8 cellular contexts compared by ENCODE assay signal in the genomic region with DNA sequence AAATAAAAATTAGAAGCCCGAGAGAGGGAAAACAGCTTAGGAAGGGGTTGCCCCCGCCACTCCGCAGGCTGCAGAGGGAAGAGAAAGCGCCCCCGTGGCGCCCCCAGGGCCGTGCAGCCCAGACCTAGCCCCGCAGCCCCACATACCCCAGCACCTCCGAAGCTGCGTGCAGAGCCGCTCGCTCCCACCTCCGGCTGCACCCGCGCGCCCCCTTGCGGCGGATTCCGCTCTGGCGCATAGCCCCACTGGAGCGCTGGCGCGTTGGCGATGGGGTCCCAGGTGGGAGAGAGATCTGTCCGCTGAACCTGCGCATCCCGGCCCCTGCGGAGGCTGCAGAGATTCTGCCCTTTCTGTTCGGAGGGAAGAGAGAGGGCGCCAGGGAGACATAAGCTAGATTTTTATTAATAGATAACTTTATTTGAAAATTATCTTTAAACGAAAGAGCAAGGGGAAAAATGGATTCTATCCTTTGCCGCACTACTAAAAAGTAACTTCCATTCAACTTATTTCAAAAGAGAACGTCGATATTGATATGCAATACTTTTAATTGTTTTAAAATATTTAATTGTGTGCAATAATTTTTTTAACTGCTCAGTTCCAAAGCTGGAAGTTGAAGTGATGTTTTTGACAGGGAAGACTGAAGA. TPM values are rescaled to one million over a fixed set of nuclear protein-coding genes. Genes with fewer than 3 reads are reported as not detected.
DNase-seq lines count a peak whose midpoint lies in the region; ATAC-seq and TF ChIP-seq lines count a peak whose summit lies in the region.

No MANE protein-coding gene starts in this region.

- H3K36me3 ChIP-seq in endodermal cell (ENCODE audit: control insufficient read depth, insufficient read depth, low read length) (no peaks in the 10 kb centered on the region), mucosa of rectum (ENCODE audit: control insufficient read depth in 2 of 2, insufficient read depth in 2 of 2, low read length in 2 of 2) (no peaks in the 10 kb centered on the region)

- no peaks in the 10 kb centered on the region for H3K9me3 Mint-ChIP-seq in endodermal cell

- ATAC-seq in GM18868 (IDR thresholded peaks at IDR 0.05; ENCODE audit: unreplicated experiment) (peak; percentile 99), HG03095 (IDR thresholded peaks at IDR 0.05; ENCODE audit: unreplicated experiment) (peak; percentile 100)

- WGBS in endodermal cell (ENCODE audit: insufficient coverage in 1 of 2, insufficient read length in 1 of 2), 2 experiments, result 6% methylated on average over 31 of the region's 34 CpGs; no CpG with 5 or more reads in 1 of the 2 experiments

- DNase-seq in AG09319 (ENCODE audit: extremely low read depth, low read depth), result no peak
- DNase-seq in NCI-H748 (lab: John Stamatoyannopoulos, UW; ENCODE audit: unreplicated experiment), result peak; percentile 83
- peak; percentile 60 to 95 (median 95) for DNase-seq in activated CD8-positive, alpha-beta memory T cell treated with anti-CD3 and anti-CD28 coated beads for 48 hours (ENCODE audit: low read depth in 2 of 3, low spot score in 2 of 3)
- DNase-seq in endodermal cell, result peak; percentile 99
- DNase-seq in stimulated activated CD8-positive, alpha-beta memory T cell treated with anti-CD3 and anti-CD28 coated beads, Interleukin-7, amount 100 ng/mL, for 24 hours (ENCODE audit: low read depth), result peak; percentile 83

- H3K4me1 ChIP-seq in endodermal cell (ENCODE audit: control insufficient read depth, insufficient read depth, low read length), result peaks cover 7% of the 10 kb centered on the region
- H3K4me1 ChIP-seq in mucosa of rectum (ENCODE audit: control insufficient read depth in 2 of 2, insufficient read depth in 2 of 2, low read length in 2 of 2), result no peaks in the 10 kb centered on the region

- H3K4me1 Mint-ChIP-seq in endodermal cell, result peaks cover 9% of the 10 kb centered on the region

- no peak overlapping the region for H3K27ac ChIP-seq in endodermal cell (ENCODE audit: low read depth, low read length)
- no peak overlapping the region for H3K27ac ChIP-seq in mucosa of rectum (ENCODE audit: low read depth in 2 of 2, low read length in 2 of 2)

- H3K27me3 Mint-ChIP-seq in endodermal cell (ENCODE audit: insufficient read depth), result peaks cover 37% of the 10 kb centered on the region

- H3K36me3 Mint-ChIP-seq in endodermal cell (ENCODE audit: low read depth), result no peaks in the 10 kb centered on the region

- H3K4me3 Mint-ChIP-seq in endodermal cell, result no peak overlapping the region

- H3K4me3 ChIP-seq in endodermal cell (ENCODE audit: low read length) (no peak overlapping the region), mucosa of rectum (ENCODE audit: low read length in 2 of 2) (peak overlapping the region; percentile 26 to 39)

- TF ChIP-seq CTCF in AG09319 (IDR thresholded peaks at IDR 0.05; ENCODE audit: low read depth, low read length) (peak; percentile 99), endodermal cell (conservative IDR thresholded peaks at IDR 0.05) (peak; percentile 98)

- H3K9me3 ChIP-seq in endodermal cell (ENCODE audit: control insufficient read depth, low read length), result no peaks in the 10 kb centered on the region
- no peaks in the 10 kb centered on the region for H3K9me3 ChIP-seq in mucosa of rectum (ENCODE audit: control insufficient read depth in 2 of 2, low read length in 2 of 2)

- no peak overlapping the region for H3K27ac Mint-ChIP-seq in endodermal cell

- H3K9ac ChIP-seq in endodermal cell (ENCODE audit: extremely low read depth, low read length, poor library complexity, severe bottlenecking) (no peak overlapping the region), mucosa of rectum (ENCODE audit: low read depth in 1 of 2, low read length in 2 of 2) (no peak overlapping the region)

- H3K27me3 ChIP-seq in endodermal cell (ENCODE audit: control insufficient read depth, insufficient read depth, low read length, poor library complexity, severe bottlenecking), result peaks cover 29% of the 10 kb centered on the region
- peaks cover 1 to 8% of the 10 kb centered on the region in 2 donors for H3K27me3 ChIP-seq in mucosa of rectum (ENCODE audit: control insufficient read depth in 2 of 2, insufficient read depth in 2 of 2, low read length in 2 of 2)

RNA-seq across cellular contexts. Expression of gene CLN5, which starts 11.7 kb away (rescaled TPM):
- total RNA-seq in endodermal cell, result 10 to 100 TPM; 13.6 to 13.9 TPM
- 12.8 TPM for polyA plus RNA-seq in endodermal cell (2013, experiment 1 of 2)
- polyA plus RNA-seq in endodermal cell (2013, experiment 2 of 2), result 12.2 TPM

RNA-seq across cellular contexts. Expression of gene ACOD1, which starts 31.9 kb away (rescaled TPM):
- total RNA-seq in endodermal cell, result not detected
- not detected for polyA plus RNA-seq in endodermal cell (2013, experiment 1 of 2)
- polyA plus RNA-seq in endodermal cell (2013, experiment 2 of 2), result not detected

RNA-seq across cellular contexts. Expression of gene FBXL3, which starts 46.8 kb away (rescaled TPM):
- total RNA-seq in endodermal cell, result 10 to 100 TPM; 12.7 to 14.3 TPM
- 23.1 TPM for polyA plus RNA-seq in endodermal cell (2013, experiment 1 of 2)
- 21.1 TPM for polyA plus RNA-seq in endodermal cell (2013, experiment 2 of 2)
